Comparison of ENCODE assay signal across 1 cellular context in the genomic region with DNA sequence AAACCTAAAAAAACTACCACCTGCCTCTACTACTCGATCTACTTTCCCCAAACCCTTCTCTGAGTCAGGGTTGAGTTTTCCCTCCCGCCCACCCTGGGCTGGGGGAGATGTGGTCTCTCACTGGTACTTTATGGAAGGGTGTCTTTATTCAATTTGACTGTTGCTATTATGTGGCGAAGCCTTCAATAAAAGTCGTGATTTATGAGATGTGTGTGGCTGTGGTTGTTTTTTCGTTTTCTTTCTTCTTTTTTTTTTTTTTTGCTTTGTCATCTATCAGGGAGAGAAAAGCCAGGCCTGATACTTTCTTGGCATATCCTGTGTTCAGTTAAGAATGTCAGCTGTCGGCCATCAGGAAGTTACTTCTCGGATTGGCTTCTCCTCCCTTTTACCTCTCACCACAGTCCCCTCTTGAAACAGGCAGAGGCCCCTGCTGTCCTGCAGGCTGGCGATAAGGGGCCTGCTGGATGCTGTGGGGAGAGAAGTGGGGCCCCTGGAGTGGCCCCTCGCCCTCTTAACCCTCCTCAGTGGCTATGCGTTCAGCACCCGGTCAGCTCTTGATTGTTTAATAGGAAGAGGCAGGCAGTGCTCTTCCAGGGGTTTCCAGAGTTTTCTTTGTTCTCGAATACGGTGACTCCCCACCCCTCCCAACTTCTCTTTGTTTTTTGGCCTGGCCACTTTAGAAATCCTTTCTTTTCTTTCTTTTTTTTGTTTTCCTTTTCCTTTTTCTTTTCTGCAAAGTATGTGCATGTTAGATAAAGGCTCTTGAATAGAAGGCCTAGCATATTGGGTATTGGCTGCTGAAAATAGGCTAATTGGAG.
TF ChIP-seq lines count a peak whose summit lies in the region.

No MANE protein-coding gene starts in this region.

TF ChIP-seq in HepG2, 621 proteins besides CTCF, POLR2A, EP300 and RAD21 (continued from another document):
- TF ChIP-seq, protein P1, sequence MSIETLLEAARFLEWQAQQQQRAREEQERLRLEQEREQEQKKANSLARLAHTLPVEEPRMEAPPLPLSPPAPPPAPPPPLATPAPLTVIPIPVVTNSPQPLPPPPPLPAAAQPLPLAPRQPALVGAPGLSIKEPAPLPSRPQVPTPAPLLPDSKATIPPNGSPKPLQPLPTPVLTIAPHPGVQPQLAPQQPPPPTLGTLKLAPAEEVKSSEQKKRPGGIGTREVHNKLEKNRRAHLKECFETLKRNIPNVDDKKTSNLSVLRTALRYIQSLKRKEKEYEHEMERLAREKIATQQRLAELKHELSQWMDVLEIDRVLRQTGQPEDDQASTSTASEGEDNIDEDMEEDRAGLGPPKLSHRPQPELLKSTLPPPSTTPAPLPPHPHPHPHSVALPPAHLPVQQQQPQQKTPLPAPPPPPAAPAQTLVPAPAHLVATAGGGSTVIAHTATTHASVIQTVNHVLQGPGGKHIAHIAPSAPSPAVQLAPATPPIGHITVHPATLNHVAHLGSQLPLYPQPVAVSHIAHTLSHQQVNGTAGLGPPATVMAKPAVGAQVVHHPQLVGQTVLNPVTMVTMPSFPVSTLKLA (IDR thresholded peaks at IDR 0.05) = no peak
- TF ChIP-seq ZNF441 (CRISPR knock-in tag; IDR thresholded peaks at IDR 0.05; ENCODE audit: borderline replicate concordance) (no peak), ZMAT3 (CRISPR knock-in tag; conservative IDR thresholded peaks at IDR 0.05) (no peak), TOPORS (CRISPR knock-in tag; IDR thresholded peaks at IDR 0.05) (no peak), ZNF136 (CRISPR knock-in tag; IDR thresholded peaks at IDR 0.05; ENCODE audit: low read depth) (no peak), ZSCAN9 (CRISPR knock-in tag; IDR thresholded peaks at IDR 0.05; ENCODE audit: borderline replicate concordance) (no peak), ZNF782 (CRISPR knock-in tag; IDR thresholded peaks at IDR 0.05; ENCODE audit: borderline replicate concordance) (no peak), XBP1 (CRISPR knock-in tag; IDR thresholded peaks at IDR 0.05) (no peak)
- TF ChIP-seq, protein P2, sequence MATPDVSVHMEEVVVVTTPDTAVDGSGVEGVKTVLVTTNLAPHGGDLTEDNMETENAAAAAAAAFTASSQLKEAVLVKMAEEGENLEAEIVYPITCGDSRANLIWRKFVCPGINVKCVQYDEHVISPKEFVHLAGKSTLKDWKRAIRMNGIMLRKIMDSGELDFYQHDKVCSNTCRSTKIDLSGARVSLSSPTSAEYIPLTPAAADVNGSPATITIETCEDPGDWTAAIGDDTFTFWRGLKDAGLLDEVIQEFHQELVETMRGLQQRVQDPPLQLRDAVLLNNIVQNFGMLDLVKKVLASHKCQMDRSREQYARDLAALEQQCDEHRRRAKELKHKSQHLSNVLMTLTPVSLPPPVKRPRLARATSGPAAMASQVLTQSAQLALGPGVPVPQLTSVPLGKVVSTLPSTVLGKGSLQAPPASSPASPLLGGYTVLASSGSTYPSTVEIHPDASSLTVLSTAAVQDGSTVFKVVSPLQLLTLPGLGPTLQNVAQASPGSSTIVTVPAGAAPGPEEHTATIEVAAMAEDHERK (CRISPR knock-in tag; IDR thresholded peaks at IDR 0.05; ENCODE audit: low read depth) = no peak
